ENCODE assay signal across 19 cellular contexts in the genomic region with DNA sequence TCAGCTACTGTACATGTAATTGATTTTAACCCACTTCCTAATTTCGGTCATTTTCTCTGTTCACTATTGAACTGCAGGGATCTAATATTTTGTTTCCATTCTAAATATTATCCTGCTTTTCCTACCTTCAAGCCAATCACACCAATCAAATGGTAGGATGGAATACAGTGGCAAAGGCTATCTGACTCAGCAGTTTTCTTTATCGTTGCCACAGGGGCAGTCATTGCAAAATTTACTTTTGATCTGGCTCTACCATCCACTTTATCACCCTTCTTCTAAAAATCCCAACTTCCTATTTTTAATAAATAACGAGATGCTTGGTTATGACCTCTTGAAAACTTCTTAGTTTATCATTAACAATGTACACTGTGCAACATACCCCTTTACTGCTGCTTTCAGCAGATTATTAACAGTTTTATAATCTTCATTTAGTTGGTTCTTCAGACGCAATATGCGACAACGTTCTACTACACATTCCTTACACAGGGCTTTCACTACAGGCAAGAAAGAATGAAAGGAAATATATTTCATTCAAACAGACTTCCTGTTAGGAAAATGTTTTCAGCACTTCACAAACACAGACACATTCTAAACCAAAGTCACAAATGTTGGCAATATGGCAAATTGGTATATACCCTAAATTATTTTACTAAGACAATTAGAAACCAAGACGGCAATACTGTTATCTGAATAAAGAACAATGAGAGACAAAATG. TPM values are rescaled to one million over a fixed set of nuclear protein-coding genes. Genes with fewer than 3 reads are reported as not detected.
A peak's percentile ranks its signal among the peaks of the same experiment; 100 is the strongest.
DNase-seq lines count a peak whose midpoint lies in the region; ATAC-seq, FAIRE-seq and TF ChIP-seq lines count a peak whose summit lies in the region.
"Had no signal": no experiment of that assay in that cellular context is flagged by ENCODE, and none has a peak within 500 bp of the region (broad histone marks: within the 10 kb centered on the region; RNA-seq: fewer than 3 reads in every experiment).

No MANE protein-coding gene starts in this region.

- WGBS in H1 (ENCODE audit: extremely low coverage in 1 of 2, insufficient coverage in 1 of 2, insufficient read length in 1 of 2, insufficient replicate concordance in 2 of 2, low coverage in 1 of 2, low lambda C conversion rate in 2 of 2, missing lambda C conversion rate in 1 of 2), 2 experiments = 90% methylated on average over 7 of the region's 7 CpGs; no CpG with 5 or more reads in 1 of the 2 experiments

- H3K23me2 ChIP-seq in H1 (ENCODE audit: low read depth, low read length) = no peaks in the 10 kb centered on the region

- no peak overlapping the region for H3K23ac ChIP-seq in H1 (ENCODE audit: insufficient read length)

- H3K4me3 ChIP-seq in SK-N-MC (peak overlapping the region; percentile 34), H1 (ENCODE audit: extremely low read depth in 1 of 4, insufficient read depth in 2 of 4, low read depth in 3 of 4, low read length in 4 of 4) (no peak overlapping the region), WERI-Rb-1 (ENCODE audit: low read depth, low read length) (no peak overlapping the region)
- H3K4me3 ChIP-seq in CD4-positive, alpha-beta memory T cell (ENCODE audit: low read length in 2 of 2) = no peak overlapping the region
- H3K4me3 ChIP-seq: esophagus muscularis mucosa, gastroesophageal sphincter, mucosa of descending colon, smooth muscle cell had no signal

- H3K27ac ChIP-seq in SK-N-MC (peak overlapping the region; percentile 84), H1 (ENCODE audit: low read depth, low read length) (no peak overlapping the region), WERI-Rb-1 (no peak overlapping the region)
- H3K27ac ChIP-seq in CD4-positive, alpha-beta memory T cell (ENCODE audit: low read depth, low read length) = no peak overlapping the region
- H3K27ac ChIP-seq: esophagus muscularis mucosa, gastroesophageal sphincter had no signal

- CTCF ChIA-PET in H1 (lab: Charles Lee; ENCODE audit: partially characterized antibody) = interaction anchor here (2.0 kb wide), 1 partner anchor 18 kb away, joined by 7 read pairs; no protein-coding TSS in a partner anchor
- CTCF ChIA-PET in CD4-positive, alpha-beta memory T cell (lab: Charles Lee; ENCODE audit: partially characterized antibody) = no interaction called here

- FAIRE-seq in H1 (lab: Jason Lieb, UNC) = no peak
- FAIRE-seq: H54, RCC 7860 had no signal

- ATAC-seq in HG03565 (IDR thresholded peaks at IDR 0.05; ENCODE audit: unreplicated experiment) (no peak), GM21786 (IDR thresholded peaks at IDR 0.05; ENCODE audit: unreplicated experiment) (no peak)
- ATAC-seq: gastroesophageal sphincter, left colon, mucosa of descending colon had no signal

- H4K5ac ChIP-seq in H1 (ENCODE audit: insufficient read length, low read depth, low read length) = no peak overlapping the region

- no peaks in the 10 kb centered on the region for H3K79me2 ChIP-seq in H1 (ENCODE audit: control insufficient read depth in 1 of 2, insufficient read depth in 2 of 2, low read length in 2 of 2)

- no peak overlapping the region for H3K56ac ChIP-seq in H1 (replicated peaks; ENCODE audit: insufficient read length, low read depth, low read length)

- no peak overlapping the region for H3K4ac ChIP-seq in H1 (replicated peaks; ENCODE audit: insufficient read length, low read depth, low read length)

- no peak overlapping the region for H2BK5ac ChIP-seq in H1 (ENCODE audit: low read depth, low read length)

- TF ChIP-seq CTCF in H1 (IDR thresholded peaks at IDR 0.05; ENCODE audit: control extremely low read depth in 1 of 3, insufficient read depth in 1 of 3, low read depth in 1 of 3, low read length in 3 of 3) (no peak), WERI-Rb-1 (IDR thresholded peaks at IDR 0.05; ENCODE audit: low read depth, low read length) (no peak)

- DNase-seq in Caki2 (ENCODE audit: low read depth) (peak; percentile 38), SK-N-MC (ENCODE audit: low read depth, low spot score) (no peak), H1 (ENCODE audit: low read depth in 1 of 2, low spot score in 2 of 2) (no peak), lung microvascular endothelial cell (ENCODE audit: low read depth in 2 of 2) (peak; percentile 42 to 58), WERI-Rb-1 (no peak)
- DNase-seq in CD4-positive, alpha-beta memory T cell = no peak
- DNase-seq: activated CD4-positive, CD25-positive, alpha-beta regulatory T cell treated with anti-CD3 and anti-CD28 coated beads, Interleukin-2, amount 50 U/mL, for 72 hours; DMS79 treated with DMSO at 0.1 percent for 48 hours; left colon; mucosa of descending colon; NCI-H2081; stimulated activated CD4-positive, alpha-beta T cell treated with anti-CD3 and anti-CD28 coated beads, Interleukin-2, amount 100 ng/mL, for 48 hours had no signal

- H2AFZ ChIP-seq in H1 (ENCODE audit: low read length) = no peak overlapping the region

- TF ChIP-seq POLR2A in H1 (IDR thresholded peaks at IDR 0.05; ENCODE audit: control extremely low read depth in 1 of 2, low read depth in 2 of 2, low read length in 2 of 2) = no peak

- peaks cover 40 to 76% of the 10 kb centered on the region in 2 donors for H3K36me3 Mint-ChIP-seq in CD4-positive, alpha-beta memory T cell

- H3K4me1 ChIP-seq in H1 (replicated peaks in 1 of 4; ENCODE audit: control insufficient read depth in 3 of 4, insufficient read depth in 4 of 4, low read length in 3 of 4) = no peaks in the 10 kb centered on the region
- H3K4me1 ChIP-seq in CD4-positive, alpha-beta memory T cell (ENCODE audit: insufficient read depth, low read length) = no peaks in the 10 kb centered on the region
- H3K4me1 ChIP-seq: esophagus muscularis mucosa, gastroesophageal sphincter had no signal

- no peak overlapping the region for H2BK15ac ChIP-seq in H1 (ENCODE audit: low read length)

- POLR2A ChIA-PET in H1 (lab: Charles Lee; ENCODE audit: partially characterized antibody) = interaction anchor here (0.6 kb wide), 1 partner anchor 146 kb away, joined by 3 read pairs; no protein-coding TSS in a partner anchor
- POLR2A ChIA-PET in CD4-positive, alpha-beta memory T cell (lab: Charles Lee; ENCODE audit: partially characterized antibody) = no interaction called here

- no peak overlapping the region for H3K4me3 Mint-ChIP-seq in CD4-positive, alpha-beta memory T cell

- peak overlapping the region in 2 of 7 donors; percentile 13 for H3K27ac Mint-ChIP-seq in CD4-positive, alpha-beta memory T cell

- no peaks in the 10 kb centered on the region for H3K27me3 Mint-ChIP-seq in CD4-positive, alpha-beta memory T cell

- H3K9me3 ChIP-seq in SK-N-MC (ENCODE audit: low read depth, low read length) = no peaks in the 10 kb centered on the region
- H3K9me3 ChIP-seq in H1 (ENCODE audit: insufficient read depth in 2 of 2, low read depth in 1 of 2, low read length in 1 of 2) = no peaks in the 10 kb centered on the region
- H3K9me3 ChIP-seq in CD4-positive, alpha-beta memory T cell (ENCODE audit: control insufficient read depth in 1 of 2, low read length in 2 of 2) = no peaks in the 10 kb centered on the region
- no peaks in the 10 kb centered on the region for H3K9me3 ChIP-seq in WERI-Rb-1 (ENCODE audit: severe bottlenecking)
- H3K9me3 ChIP-seq: esophagus muscularis mucosa, gastroesophageal sphincter, mucosa of descending colon had no signal

- H3K27me3 ChIP-seq in H1 (replicated peaks in 1 of 4; ENCODE audit: control insufficient read depth in 3 of 4, extremely low read depth in 1 of 4, insufficient read depth in 3 of 4, low read length in 3 of 4) = no peaks in the 10 kb centered on the region
- no peaks in the 10 kb centered on the region for H3K27me3 ChIP-seq in CD4-positive, alpha-beta memory T cell (ENCODE audit: insufficient read depth, low read length)
- no peaks in the 10 kb centered on the region for H3K27me3 ChIP-seq in WERI-Rb-1 (ENCODE audit: insufficient read depth, low read depth, severe bottlenecking)
- H3K27me3 ChIP-seq: esophagus muscularis mucosa, gastroesophageal sphincter had no signal

- H4K8ac ChIP-seq in H1 (ENCODE audit: extremely low read depth, insufficient read depth, low read length) = no peak overlapping the region

- no peak overlapping the region for H2BK20ac ChIP-seq in H1 (ENCODE audit: low read length)

- H3K4me1 Mint-ChIP-seq in CD4-positive, alpha-beta memory T cell = peaks cover 0 to 3% (median 0%) of the 10 kb centered on the region in 4 donors

- no peak overlapping the region for H2AK5ac ChIP-seq in H1 (ENCODE audit: low read depth, low read length)

- H3K36me3 ChIP-seq in SK-N-MC (ENCODE audit: insufficient read depth, low read length) (peaks cover 57% of the 10 kb centered on the region), H1 (ENCODE audit: control insufficient read depth in 2 of 4, insufficient read depth in 4 of 4, low read length in 3 of 4) (peaks cover 13 to 53% (median 19%) of the 10 kb centered on the region in 4 experiments), WERI-Rb-1 (peaks cover 52% of the 10 kb centered on the region)
- H3K36me3 ChIP-seq in CD4-positive, alpha-beta memory T cell (ENCODE audit: insufficient read depth, low read length) = peaks cover 33% of the 10 kb centered on the region

- H4K91ac ChIP-seq in H1 (replicated peaks; ENCODE audit: insufficient read length, low read length) = no peak overlapping the region

- no peak for TF ChIP-seq RAD21 in H1 (IDR thresholded peaks at IDR 0.05 in 1 of 2, conservative IDR thresholded peaks at IDR 0.05 in 1 of 2; ENCODE audit: low read depth in 2 of 2, low read length in 2 of 2)

- no peak for TF ChIP-seq EP300 in H1 (IDR thresholded peaks at IDR 0.05; ENCODE audit: borderline replicate concordance in 1 of 2, low read depth in 2 of 2, low read length in 2 of 2)

- H3K9me3 Mint-ChIP-seq in CD4-positive, alpha-beta memory T cell = no peaks in the 10 kb centered on the region

- H2BK120ac ChIP-seq in H1 (replicated peaks; ENCODE audit: low read depth, low read length) = no peak overlapping the region

- in situ Hi-C loops in Caki2 (cut with HindIII; ENCODE audit: low pct_unique_long_range_greater_than_20kb, low sequenced_read_pairs) = no loop called here

- H3K4me2 ChIP-seq in H1 (ENCODE audit: insufficient read depth in 1 of 2, low read depth in 2 of 2, low read length in 2 of 2) = no peak overlapping the region
- H3K4me2 ChIP-seq: smooth muscle cell had no signal

- no peak overlapping the region for H2BK12ac ChIP-seq in H1 (ENCODE audit: low read depth, low read length)

- H3K9ac ChIP-seq in SK-N-MC (ENCODE audit: insufficient read length) (no peak overlapping the region), H1 (replicated peaks in 1 of 4; ENCODE audit: extremely low read depth in 1 of 4, low read depth in 3 of 4, low read length in 3 of 4) (no peak overlapping the region)

- peaks cover 2% of the 10 kb centered on the region; the same call in 1 of the 2 replicates for H3K79me1 ChIP-seq in H1 (ENCODE audit: low read depth, low read length)

- H3K14ac ChIP-seq in H1 (ENCODE audit: insufficient read length) = no peak overlapping the region

- no peak overlapping the region for H3K18ac ChIP-seq in H1 (ENCODE audit: extremely low read depth, low read length)

- peaks cover 0 to 2% of the 10 kb centered on the region in 2 experiments for H4K20me1 ChIP-seq in H1 (replicated peaks in 1 of 2; ENCODE audit: control insufficient read depth in 1 of 2, insufficient read depth in 2 of 2, low read length in 2 of 2)

- intact Hi-C loops in CD4-positive, alpha-beta memory T cell (cut with micrococcal nuclease) = no loop called here

RNA-seq across cellular contexts. Expression of a gene that starts 52.3 kb away (rescaled TPM):
- total RNA-seq in Caki2 (2014; rRNA removed; shearing (Covaris generic); ENCODE audit: low replicate concordance) = 23.7 and 40.1 TPM in 2 replicates
- 7.8 and 8.4 TPM in 2 replicates for total RNA-seq in H1 (2021; fragmentation: NEBNext Ultra II Directional; extraction: Animal tissue kit (Norgen Biotek cat#: 25700))
- polyA plus RNA-seq in H1 (2011; rRNA removed) = 8.4 and 9.9 TPM in 2 replicates
- 8.0 TPM for polyA plus RNA-seq in H1 (2011; cell fraction: cytosol; rRNA removed)
- 26.1 TPM for polyA plus RNA-seq in H1 (2011; cell fraction: nucleus; rRNA removed)
- 6.9 to 9.7 TPM (median 8.3 TPM) in 4 replicates for polyA plus RNA-seq in H1 (2012, experiment 1 of 2)
- polyA plus RNA-seq in H1 (2012, experiment 2 of 2) = 7.0 TPM
- 5.6 TPM for polyA plus RNA-seq in H1 (2013, experiment 1 of 2)
- 6.1 TPM for polyA plus RNA-seq in H1 (2013, experiment 2 of 2)
- 7.7 and 11.9 TPM in 2 replicates for polyA minus RNA-seq in H1 (2011; rRNA and poly(A)+ RNA removed)
- polyA minus RNA-seq in H1 (2011; cell fraction: cytosol; rRNA and poly(A)+ RNA removed) = 4.9 TPM
- 6.0 TPM for polyA minus RNA-seq in H1 (2011; cell fraction: nucleus; rRNA and poly(A)+ RNA removed)
- total RNA-seq in lung microvascular endothelial cell = under 0.01 TPM in 2 replicates
- total RNA-seq in CD4-positive, alpha-beta memory T cell = under 1 TPM; 0.23 to 0.72 TPM
- polyA plus RNA-seq in CD4-positive, alpha-beta memory T cell = not detected

Comparison
In these comparisons a context has a peak if more than half of its experiments do, and no peak if none do; other contexts are left out.
1. DNase-seq: peak in Caki2 (single experiment) and lung microvascular endothelial cell (2 of 2); none in SK-N-MC (single experiment), H1 (0 of 2), CD4-positive, alpha-beta memory T cell (0 of 5) and WERI-Rb-1 (single experiment).